Comparison of ENCODE assay signal across 10 cellular contexts in the genomic region with DNA sequence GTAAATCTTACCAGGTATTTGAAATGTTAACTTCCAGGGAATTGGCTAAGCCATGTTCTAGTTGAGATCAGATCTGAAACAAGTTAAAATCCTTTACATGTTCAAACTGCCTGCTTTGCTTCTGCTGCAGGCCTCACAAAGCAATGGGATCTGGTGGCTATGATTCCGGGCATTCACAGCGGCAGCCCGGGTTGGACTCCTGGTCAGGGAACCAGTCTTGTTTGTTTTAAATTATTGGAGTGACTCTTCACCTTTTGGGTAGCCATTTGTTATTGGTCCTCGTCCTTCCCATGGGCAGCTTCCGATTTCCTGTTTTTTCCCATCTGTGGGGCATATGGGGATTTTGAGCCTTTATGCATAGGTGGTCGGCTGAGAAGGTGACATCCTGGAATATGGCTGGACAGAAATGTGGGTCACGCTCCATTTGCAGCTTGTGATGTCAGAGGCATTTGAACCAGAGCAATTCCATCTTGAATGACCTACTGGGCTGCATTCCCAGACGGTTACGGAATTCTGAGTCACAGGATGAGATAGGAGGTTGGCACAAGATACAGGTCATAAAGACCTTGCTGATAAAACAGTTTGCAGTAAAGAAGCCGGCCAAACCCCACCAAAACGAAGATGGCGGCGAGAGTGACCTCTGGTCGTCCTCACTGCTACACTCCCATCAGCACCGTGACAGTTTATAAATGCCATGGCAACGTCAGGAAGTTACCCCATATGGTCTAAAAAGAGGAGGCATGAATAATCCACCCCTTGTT. TPM values are rescaled to one million over a fixed set of nuclear protein-coding genes. Genes with fewer than 3 reads are reported as not detected.
DNase-seq lines count a peak whose midpoint lies in the region; ATAC-seq and TF ChIP-seq lines count a peak whose summit lies in the region.
"Had no signal": no experiment of that assay in that cellular context is flagged by ENCODE, and none has a peak within 500 bp of the region (broad histone marks: within the 10 kb centered on the region; RNA-seq: fewer than 3 reads in every experiment).

No MANE protein-coding gene starts in this region.

- peak; percentile 80; the same call in 1 of the 2 replicates for TF ChIP-seq EP300 in Ishikawa (IDR thresholded peaks at IDR 0.05; ENCODE audit: borderline replicate concordance)

- in situ Hi-C loops in ACHN (cut with HindIII; ENCODE audit: low pct_ligation_motif_present, low pct_unique_long_range_greater_than_20kb, low sequenced_read_pairs): no loop called here

- no peak for TF ChIP-seq RAD21 in Ishikawa (IDR thresholded peaks at IDR 0.05; ENCODE audit: low read depth)

- DNase-seq in ACHN (peak; percentile 94), dermis blood vessel endothelial cell (peak; percentile 94), lung microvascular endothelial cell (ENCODE audit: low read depth in 2 of 2) (peak; percentile 79 to 86), NCI-H1092 (lab: John Stamatoyannopoulos, UW) (no peak)
- DNase-seq in effector CD8-positive, alpha-beta T cell (lab: John Stamatoyannopoulos, UW): no peak

- ATAC-seq in HG03097 (IDR thresholded peaks at IDR 0.05; ENCODE audit: low FRiP score, unreplicated experiment) (no peak), GM21576 (IDR thresholded peaks at IDR 0.05; ENCODE audit: unreplicated experiment) (no peak)
- ATAC-seq: stimulated activated effector memory CD8-positive, alpha-beta T cell treated with anti-CD3 and anti-CD28 coated beads, Interleukin-12 subunit alpha, Interleukin-12 subunit beta, amount 100 ng/mL, for 72 hours had no signal

TF ChIP-seq in Ishikawa, 13 proteins besides CTCF, POLR2A, EP300 and RAD21:
- peak; percentile 30; the same call in 1 of the 2 replicates for TF ChIP-seq FOXM1 (IDR thresholded peaks at IDR 0.05; ENCODE audit: borderline replicate concordance, low read depth)
- TF ChIP-seq, protein P1, sequence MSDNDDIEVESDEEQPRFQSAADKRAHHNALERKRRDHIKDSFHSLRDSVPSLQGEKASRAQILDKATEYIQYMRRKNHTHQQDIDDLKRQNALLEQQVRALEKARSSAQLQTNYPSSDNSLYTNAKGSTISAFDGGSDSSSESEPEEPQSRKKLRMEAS (IDR thresholded peaks at IDR 0.05): no peak
- peak; percentile 88 for TF ChIP-seq TEAD4 (IDR thresholded peaks at IDR 0.05)
- TF ChIP-seq TCF12 (IDR thresholded peaks at IDR 0.05; ENCODE audit: low read depth): peak; percentile 76
- TF ChIP-seq YY1 (IDR thresholded peaks at IDR 0.05; ENCODE audit: low read depth): peak; percentile 65
- TF ChIP-seq CREB1 (IDR thresholded peaks at IDR 0.05; ENCODE audit: low read depth): no peak
TF ChIP-seq in Ishikawa: peak in this region for 4.

RNA-seq across cellular contexts. Expression of a gene that starts 20.1 kb away (rescaled TPM):
- total RNA-seq in dermis blood vessel endothelial cell (833 and 1,138 TPM in 2 replicates), lung microvascular endothelial cell (638 and 947 TPM in 2 replicates)

RNA-seq across cellular contexts. Expression of a gene that starts 40.3 kb away (rescaled TPM):
- not detected in 2 replicates for total RNA-seq in dermis blood vessel endothelial cell
- total RNA-seq in lung microvascular endothelial cell: not detected in 2 replicates
- total RNA-seq: mononuclear cell had no signal

RNA-seq across cellular contexts. Expression of a gene that starts 43.2 kb away (rescaled TPM):
- total RNA-seq in dermis blood vessel endothelial cell: 166 and 175 TPM in 2 replicates
- total RNA-seq in lung microvascular endothelial cell: 143 and 149 TPM in 2 replicates

RNA-seq across cellular contexts. Expression of a gene that starts 55.6 kb away (rescaled TPM):
- total RNA-seq in dermis blood vessel endothelial cell (25.2 and 42.2 TPM in 2 replicates), lung microvascular endothelial cell (13.1 and 19.2 TPM in 2 replicates)

RNA-seq across cellular contexts. Expression of a gene that starts 58.4 kb away (rescaled TPM):
- 4.8 and 10.7 TPM in 2 replicates for total RNA-seq in dermis blood vessel endothelial cell
- total RNA-seq in lung microvascular endothelial cell: 3.6 and 5.2 TPM in 2 replicates

Comparison
In these comparisons a context has a peak if more than half of its experiments do, and no peak if none do; other contexts are left out.
1. DNase-seq: peak in ACHN (single experiment), dermis blood vessel endothelial cell (single experiment) and lung microvascular endothelial cell (2 of 2); none in effector CD8-positive, alpha-beta T cell (single experiment) and NCI-H1092 (single experiment).